In the genomic region with DNA sequence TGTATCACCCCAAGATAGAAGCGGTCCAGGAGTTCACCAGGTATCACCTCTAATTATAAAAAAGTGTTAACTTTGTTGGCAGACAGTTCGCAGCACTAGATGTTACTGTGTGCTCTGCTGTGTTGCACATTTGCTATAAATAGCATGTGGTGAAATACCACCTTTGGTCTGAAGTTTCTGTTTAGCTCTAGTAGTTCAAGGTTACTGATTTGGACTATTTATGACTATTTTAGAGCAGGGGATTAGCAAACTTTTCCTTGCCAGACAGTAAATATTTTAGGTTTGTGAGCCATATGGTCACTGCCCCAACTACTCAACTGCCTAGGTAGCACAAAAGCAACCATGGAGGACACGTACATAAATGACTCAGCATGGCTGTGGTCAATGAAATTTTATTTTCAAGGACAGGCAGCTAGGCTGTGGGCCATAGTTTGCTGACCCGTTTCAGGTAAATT, we compare ENCODE assay signal across 8 cellular contexts. TPM values are rescaled to one million over a fixed set of nuclear protein-coding genes. Genes with fewer than 3 reads are reported as not detected.
DNase-seq lines count a peak whose midpoint lies in the region; ATAC-seq and TF ChIP-seq lines count a peak whose summit lies in the region.

No MANE protein-coding gene starts in this region.

- no peak overlapping the region for H4K91ac ChIP-seq in H9 (ENCODE audit: insufficient read length, low read depth, low read length)

- H3K27ac Mint-ChIP-seq in H9, result no peak overlapping the region

- H3K9ac ChIP-seq in duodenal mucosa (ENCODE audit: low read depth in 1 of 2, low read length in 2 of 2), result no peak overlapping the region
- no peak overlapping the region for H3K9ac ChIP-seq in H9 (ENCODE audit: extremely low read depth, insufficient read length, low read length)

- no peak overlapping the region for H3K14ac ChIP-seq in H9 (ENCODE audit: insufficient read depth, low read length)

- TF ChIP-seq CTCF in H9 (conservative IDR thresholded peaks at IDR 0.05) (no peak), vagina (IDR thresholded peaks at IDR 0.05) (no peak)

- H2BK120ac ChIP-seq in H9 (ENCODE audit: low read depth, low read length, poor library complexity, severe bottlenecking), result no peak overlapping the region

- H3K4me3 ChIP-seq in duodenal mucosa (ENCODE audit: low read depth in 1 of 2, low read length in 2 of 2) (no peak overlapping the region), vagina (no peak overlapping the region)

- H3K27me3 ChIP-seq in duodenal mucosa (ENCODE audit: control insufficient read depth in 1 of 2, insufficient read depth in 2 of 2, low read length in 2 of 2) (no peaks in the 10 kb centered on the region), H9 (ENCODE audit: insufficient read depth, low read length) (no peaks in the 10 kb centered on the region), vagina (no peaks in the 10 kb centered on the region)

- no peak overlapping the region for H4K8ac ChIP-seq in H9 (replicated peaks; ENCODE audit: insufficient read length, low read depth, low read length)

- no peak for TF ChIP-seq POLR2A in vagina (IDR thresholded peaks at IDR 0.05)

- H3K4ac ChIP-seq in H9 (ENCODE audit: low read depth, low read length), result no peak overlapping the region

- H3K23me2 ChIP-seq in H9 (ENCODE audit: insufficient read length, low read depth, low read length, poor library complexity, severe bottlenecking), result no peaks in the 10 kb centered on the region

- H2BK15ac ChIP-seq in H9 (ENCODE audit: low read depth, low read length), result no peak overlapping the region

- H3K4me1 Mint-ChIP-seq in H9, result no peaks in the 10 kb centered on the region

- no peak overlapping the region for H2AK5ac ChIP-seq in H9 (ENCODE audit: insufficient read length, low read length)

- H4K5ac ChIP-seq in H9 (ENCODE audit: insufficient read length, low read depth, low read length), result no peak overlapping the region

- H2BK20ac ChIP-seq in H9 (ENCODE audit: low read depth, low read length, poor library complexity, severe bottlenecking), result no peak overlapping the region

- no peaks in the 10 kb centered on the region for H4K20me1 ChIP-seq in H9 (ENCODE audit: control insufficient read depth, insufficient read depth, insufficient read length)

- peaks cover 31 to 75% (median 65%) of the 10 kb centered on the region in 3 experiments for H3K36me3 Mint-ChIP-seq in H9 (ENCODE audit: insufficient read depth in 1 of 3, low read depth in 3 of 3)

- ATAC-seq in GM19467 (IDR thresholded peaks at IDR 0.05; ENCODE audit: unreplicated experiment) (peak; percentile 89), HG03457 (IDR thresholded peaks at IDR 0.05; ENCODE audit: unreplicated experiment) (peak; percentile 80)

- H3T11ph ChIP-seq in H9 (ENCODE audit: low read length), result no peak overlapping the region

- H3K27me3 Mint-ChIP-seq in H9 (ENCODE audit: low read depth), result no peaks in the 10 kb centered on the region

- H3K18ac ChIP-seq in H9 (ENCODE audit: insufficient read length, low read depth, low read length), result no peak overlapping the region

- no peaks in the 10 kb centered on the region for H3K9me3 Mint-ChIP-seq in H9

- H3K4me3 Mint-ChIP-seq in H9, result no peak overlapping the region

- H3K4me1 ChIP-seq in duodenal mucosa (ENCODE audit: control insufficient read depth in 1 of 2, insufficient read depth in 2 of 2, low read length in 2 of 2) (no peaks in the 10 kb centered on the region), H9 (ENCODE audit: insufficient read depth, low read length) (no peaks in the 10 kb centered on the region), vagina (no peaks in the 10 kb centered on the region)

- no peaks in the 10 kb centered on the region for H3K79me1 ChIP-seq in H9 (ENCODE audit: insufficient read depth, low read depth, low read length, poor library complexity, severe bottlenecking)

- H3K36me3 ChIP-seq in duodenal mucosa (ENCODE audit: control insufficient read depth in 1 of 2, insufficient read depth in 2 of 2, low read length in 2 of 2) (peaks cover 0 to 36% of the 10 kb centered on the region in 2 donors), vagina (peaks cover 0 to 73% of the 10 kb centered on the region in 2 donors)

- H3K4me2 ChIP-seq in H9 (ENCODE audit: insufficient read depth, insufficient read length, low read length), result no peak overlapping the region

- intact Hi-C loops in vagina (cut with DNase I), result no loop called here

- H3K79me2 ChIP-seq in H9 (ENCODE audit: insufficient read depth, low read length), result no peaks in the 10 kb centered on the region

- no peak overlapping the region for H2BK12ac ChIP-seq in H9 (ENCODE audit: insufficient read length, low read depth, low read length)

- H3K23ac ChIP-seq in H9 (ENCODE audit: insufficient read length, low read depth, low read length), result no peak overlapping the region

- H3K9me3 ChIP-seq in duodenal mucosa (ENCODE audit: control insufficient read depth in 1 of 2, low read length in 2 of 2), result no peaks in the 10 kb centered on the region
- H3K9me3 ChIP-seq in H9 (ENCODE audit: control insufficient read depth, low read depth, low read length), result no peaks in the 10 kb centered on the region
- H3K9me3 ChIP-seq in vagina, result no peaks in the 10 kb centered on the region

- DNase-seq in Daoy (ENCODE audit: low read depth) (peak; percentile 13), H9 (no peak), vagina (ENCODE audit: extremely low spot score in 2 of 2) (no peak)
- DNase-seq in stimulated activated CD4-positive, alpha-beta T cell treated with anti-CD3 and anti-CD28 coated beads, Interleukin-12 subunit alpha, Interleukin-12 subunit beta, amount 100 ng/mL, for 4 hours, result no peak
- DNase-seq in activated naive CD4-positive, alpha-beta T cell treated with Interleukin-2 at 50 U/mL for 16 hours, result no peak

- H2AFZ ChIP-seq in H9 (ENCODE audit: low read length), result no peak overlapping the region

- no peak overlapping the region for H2BK5ac ChIP-seq in H9 (ENCODE audit: insufficient read length, low read length)

- H3K56ac ChIP-seq in H9 (ENCODE audit: insufficient read length, low read depth, low read length), result no peak overlapping the region

- H3K27ac ChIP-seq in duodenal mucosa (ENCODE audit: low read depth, low read length) (peak overlapping the region; percentile 14), H9 (ENCODE audit: insufficient read length, low read depth, low read length) (no peak overlapping the region), vagina (no peak overlapping the region)

- no CpG with 5 or more reads among the region's 4 CpGs for WGBS in H9 (ENCODE audit: extremely low coverage, insufficient read length, low lambda C conversion rate)

RNA-seq across cellular contexts. Expression of a gene that starts 16.5 kb away (rescaled TPM):
- 19.1 and 36.2 TPM in 2 replicates for total RNA-seq in Daoy (2014; rRNA removed; shearing (Covaris generic))
- total RNA-seq in H9 (2021), result 62.7 and 63.2 TPM in 2 replicates
- total RNA-seq in vagina, result 42.2 TPM

RNA-seq across cellular contexts. Expression of a gene that starts 39.8 kb away (rescaled TPM):
- total RNA-seq in Daoy (2014; rRNA removed; shearing (Covaris generic)), result 81.6 and 82.6 TPM in 2 replicates
- total RNA-seq in H9 (2021), result 206 TPM in 2 replicates
- 100 TPM for total RNA-seq in vagina

RNA-seq across cellular contexts. Expression of a gene that starts 45.1 kb away (rescaled TPM):
- total RNA-seq in Daoy (2014; rRNA removed; shearing (Covaris generic)), result 14.1 and 27.9 TPM in 2 replicates
- total RNA-seq in H9 (2021) (21.9 and 24.9 TPM in 2 replicates), vagina (12.3 TPM)

RNA-seq across cellular contexts. Expression of a gene that starts 58.2 kb away (rescaled TPM):
- total RNA-seq in Daoy (2014; rRNA removed; shearing (Covaris generic)), result 171 and 179 TPM in 2 replicates
- total RNA-seq in H9 (2021), result 181 TPM in 2 replicates
- 83.2 TPM for total RNA-seq in vagina
